35 cellular contexts compared by ENCODE assay signal in the genomic region with DNA sequence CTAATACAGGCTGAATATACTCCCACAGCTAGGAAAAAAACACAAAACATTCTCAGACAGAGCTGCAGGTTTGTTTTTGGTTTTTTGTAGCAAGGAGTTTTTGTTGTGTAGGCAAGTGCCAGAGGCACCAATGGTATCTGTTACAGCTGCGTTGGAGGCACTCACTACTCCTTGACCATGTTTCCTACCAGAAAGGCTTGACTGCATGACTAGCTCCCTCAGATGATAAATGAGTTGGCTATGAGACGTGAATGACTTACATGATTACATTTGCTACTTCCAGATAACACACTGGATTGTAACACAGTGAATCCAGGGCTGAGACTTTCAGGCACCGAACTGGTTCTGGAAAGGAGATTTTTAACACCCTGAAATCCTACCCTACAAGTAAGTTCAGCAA. TPM values are rescaled to one million over a fixed set of nuclear protein-coding genes. Genes with fewer than 3 reads are reported as not detected.
"Had no signal": no experiment of that assay in that cellular context is flagged by ENCODE, and none has a peak within 500 bp of the region (broad histone marks: within the 10 kb centered on the region; RNA-seq: fewer than 3 reads in every experiment).

No MANE protein-coding gene starts in this region.

- H3K36me3 Mint-ChIP-seq: activated naive CD4-positive, alpha-beta T cell treated with anti-CD3 and anti-CD28 coated beads, Interleukin-2, amount 50 U/mL, for 24 hours had no signal

- H3K4me3 ChIP-seq: body of pancreas, breast epithelium, cardiac muscle cell, colonic mucosa had no signal

- H3K27me3 ChIP-seq: body of pancreas, brain microvascular endothelial cell, breast epithelium, cardiac muscle cell, colonic mucosa had no signal

- H3K4me3 Mint-ChIP-seq: activated B cell treated with CpG ODN at 0.5 μM for 24 hours; activated CD4-positive, alpha-beta memory T cell treated with anti-CD3 and anti-CD28 coated beads, Interleukin-2, amount 10 ng/mL, durations not matched to agents 7 days and 5 days; activated CD4-positive, alpha-beta T cell treated with anti-CD3 and anti-CD28 coated beads, Interleukin-2, amount 10 ng/mL, durations not matched to agents 7 days and 5 days; activated CD8-positive, alpha-beta memory T cell treated with anti-CD3 and anti-CD28 coated beads, Interleukin-2, amount 10 ng/mL, durations not matched to agents 7 days and 5 days; activated CD8-positive, alpha-beta T cell treated with anti-CD3 and anti-CD28 coated beads, Interleukin-2, amount 10 ng/mL, durations not matched to agents 7 days and 5 days; activated naive CD4-positive, alpha-beta T cell treated with anti-CD3 and anti-CD28 coated beads, Interleukin-2, amount 10 ng/mL, durations not matched to agents 7 days and 5 days; activated naive CD4-positive, alpha-beta T cell treated with anti-CD3 and anti-CD28 coated beads, Interleukin-2, amount 50 U/mL, for 24 hours; activated naive CD8-positive, alpha-beta T cell; activated naive CD8-positive, alpha-beta T cell treated with anti-CD3 and anti-CD28 coated beads, Interleukin-2, amount 10 ng/mL, durations not matched to agents 7 days and 5 days; activated naive CD8-positive, alpha-beta T cell treated with anti-CD3 and anti-CD28 coated beads, Interleukin-2, amount 50 U/mL, for 24 hours; activated T-cell treated with anti-CD3 and anti-CD28 coated beads, Interleukin-2, amount 50 U/mL, for 24 hours; central memory CD8-positive, alpha-beta T cell; T-helper 17 cell had no signal

- H3K27me3 Mint-ChIP-seq: activated CD4-positive, alpha-beta memory T cell treated with anti-CD3 and anti-CD28 coated beads, Interleukin-2, amount 10 ng/mL, durations not matched to agents 7 days and 5 days; activated CD4-positive, alpha-beta T cell treated with anti-CD3 and anti-CD28 coated beads, Interleukin-2, amount 10 ng/mL, durations not matched to agents 7 days and 5 days; activated CD8-positive, alpha-beta memory T cell treated with anti-CD3 and anti-CD28 coated beads, Interleukin-2, amount 10 ng/mL, durations not matched to agents 7 days and 5 days; activated naive CD4-positive, alpha-beta T cell treated with anti-CD3 and anti-CD28 coated beads, Interleukin-2, amount 50 U/mL, for 24 hours; activated naive CD8-positive, alpha-beta T cell; activated naive CD8-positive, alpha-beta T cell treated with anti-CD3 and anti-CD28 coated beads, Interleukin-2, amount 50 U/mL, for 24 hours; activated T-cell treated with anti-CD3 and anti-CD28 coated beads, Interleukin-2, amount 50 U/mL, for 24 hours; central memory CD8-positive, alpha-beta T cell; T-helper 17 cell had no signal

- H3K36me3 ChIP-seq: brain microvascular endothelial cell, breast epithelium, cardiac muscle cell, colonic mucosa had no signal

- H3K4me1 Mint-ChIP-seq: activated B cell treated with CpG ODN at 0.5 μM for 24 hours had no signal

- FAIRE-seq: astrocyte, TTC549 had no signal

- DNase-seq: activated B cell treated with CpG ODN at 0.5 μM for 24 hours; activated CD4-positive, alpha-beta memory T cell treated with anti-CD3 and anti-CD28 coated beads, Interleukin-2, amount 10 ng/mL, durations not matched to agents 7 days and 5 days; activated CD4-positive, alpha-beta T cell treated with anti-CD3 and anti-CD28 coated beads for 48 hours; activated CD4-positive, alpha-beta T cell treated with anti-CD3 and anti-CD28 coated beads, Interleukin-2, amount 10 ng/mL, durations not matched to agents 7 days and 5 days; activated CD4-positive, alpha-beta T cell treated with anti-CD3 and anti-CD28 coated beads, Interleukin-2, amount 50 U/mL, for 48 hours; activated CD4-positive, CD25-positive, alpha-beta regulatory T cell treated with anti-CD3 and anti-CD28 coated beads, Interleukin-2, amount 50 U/mL, for 72 hours; activated CD8-positive, alpha-beta memory T cell treated with anti-CD3 and anti-CD28 coated beads for 24 hours; activated CD8-positive, alpha-beta memory T cell treated with anti-CD3 and anti-CD28 coated beads, Interleukin-2, amount 10 ng/mL, durations not matched to agents 7 days and 5 days; activated CD8-positive, alpha-beta memory T cell treated with anti-CD3 and anti-CD28 coated beads, Interleukin-2, amount 50 U/mL, for 48 hours; activated CD8-positive, alpha-beta T cell treated with anti-CD3 and anti-CD28 coated beads, Interleukin-2, amount 10 ng/mL, durations not matched to agents 7 days and 5 days; activated effector memory CD4-positive, alpha-beta T cell treated with Interleukin-2 at 50 U/mL for 16 hours; activated gamma-delta T cell; activated naive CD4-positive, alpha-beta T cell treated with anti-CD3 and anti-CD28 coated beads, Interleukin-2, amount 10 ng/mL, durations not matched to agents 7 days and 5 days; activated naive CD4-positive, alpha-beta T cell treated with Interleukin-2 at 50 U/mL for 16 hours; activated naive CD8-positive, alpha-beta T cell treated with anti-CD3 and anti-CD28 coated beads, Interleukin-2, amount 10 ng/mL, durations not matched to agents 7 days and 5 days; activated naive CD8-positive, alpha-beta T cell treated with anti-CD3 and anti-CD28 coated beads, Interleukin-2, amount 50 U/mL, for 24 hours; activated T-cell treated with anti-CD3 and anti-CD28 coated beads, Interleukin-2, amount 50 U/mL, for 24 hours; activated T-cell treated with anti-CD3 and anti-CD28 coated beads, Interleukin-2, amount 50 U/mL, for 48 hours; amniotic stem cell; aorta; body of pancreas; brain microvascular endothelial cell; caudate nucleus; cerebellar nuclear complex; colonic mucosa; T-helper 17 cell had no signal

- H3K27ac Mint-ChIP-seq: activated B cell treated with CpG ODN at 0.5 μM for 24 hours; activated CD4-positive, alpha-beta memory T cell treated with anti-CD3 and anti-CD28 coated beads, Interleukin-2, amount 10 ng/mL, durations not matched to agents 7 days and 5 days; activated CD4-positive, alpha-beta T cell treated with anti-CD3 and anti-CD28 coated beads, Interleukin-2, amount 10 ng/mL, durations not matched to agents 7 days and 5 days; activated CD8-positive, alpha-beta memory T cell treated with anti-CD3 and anti-CD28 coated beads, Interleukin-2, amount 10 ng/mL, durations not matched to agents 7 days and 5 days; activated CD8-positive, alpha-beta T cell treated with anti-CD3 and anti-CD28 coated beads, Interleukin-2, amount 10 ng/mL, durations not matched to agents 7 days and 5 days; activated naive CD4-positive, alpha-beta T cell treated with anti-CD3 and anti-CD28 coated beads, Interleukin-2, amount 10 ng/mL, durations not matched to agents 7 days and 5 days; activated naive CD4-positive, alpha-beta T cell treated with anti-CD3 and anti-CD28 coated beads, Interleukin-2, amount 50 U/mL, for 24 hours; activated naive CD8-positive, alpha-beta T cell; activated naive CD8-positive, alpha-beta T cell treated with anti-CD3 and anti-CD28 coated beads, Interleukin-2, amount 10 ng/mL, durations not matched to agents 7 days and 5 days; activated naive CD8-positive, alpha-beta T cell treated with anti-CD3 and anti-CD28 coated beads, Interleukin-2, amount 50 U/mL, for 24 hours; activated T-cell treated with anti-CD3 and anti-CD28 coated beads, Interleukin-2, amount 50 U/mL, for 24 hours; activated T-helper 2 cell treated with anti-CD3 and anti-CD28 coated beads, Interferon-gamma antibody, Interleukin-2, Interleukin-4, amounts not matched to agents 10 μg/mL and 5 μg/mL and 100 μg/mL, durations not matched to agents 14 hours and 24 hours and 36 hours; T-helper 17 cell had no signal

- H3K9me3 Mint-ChIP-seq: activated B cell treated with CpG ODN at 0.5 μM for 24 hours; activated naive CD4-positive, alpha-beta T cell treated with anti-CD3 and anti-CD28 coated beads, Interleukin-2, amount 50 U/mL, for 24 hours; activated naive CD8-positive, alpha-beta T cell treated with anti-CD3 and anti-CD28 coated beads, Interleukin-2, amount 50 U/mL, for 24 hours; activated T-cell treated with anti-CD3 and anti-CD28 coated beads, Interleukin-2, amount 50 U/mL, for 24 hours; central memory CD8-positive, alpha-beta T cell had no signal

- ATAC-seq: activated CD8-positive, alpha-beta memory T cell treated with anti-CD3 and anti-CD28 coated beads, Interleukin-2, amount 10 ng/mL, durations not matched to agents 7 days and 5 days; activated CD8-positive, alpha-beta T cell treated with anti-CD3 and anti-CD28 coated beads, Interleukin-2, amount 10 ng/mL, durations not matched to agents 7 days and 5 days; activated naive CD8-positive, alpha-beta T cell treated with anti-CD3 and anti-CD28 coated beads, Interleukin-2, amount 50 U/mL, for 24 hours; body of pancreas; T-helper 17 cell had no signal

RNA-seq across cellular contexts. Expression of a gene that starts 18.8 kb away (rescaled TPM):
- total RNA-seq: activated B cell treated with CpG ODN at 0.5 μM for 24 hours, astrocyte, cardiac muscle cell, chondrocyte had no signal

RNA-seq across cellular contexts. Expression of a gene that starts 57.5 kb away (rescaled TPM):
- total RNA-seq: activated B cell treated with CpG ODN at 0.5 μM for 24 hours; activated CD4-positive, alpha-beta T cell treated with anti-CD3 and anti-CD28 coated beads, Interleukin-2, amount 10 ng/mL, durations not matched to agents 7 days and 5 days; activated CD8-positive, alpha-beta T cell treated with anti-CD3 and anti-CD28 coated beads, Interleukin-2, amount 10 ng/mL, durations not matched to agents 7 days and 5 days; chondrocyte; T-helper 17 cell had no signal

RNA-seq across cellular contexts. Expression of a gene that starts 59.6 kb away (rescaled TPM):
- total RNA-seq: activated B cell treated with CpG ODN at 0.5 μM for 24 hours, body of pancreas, cardiac muscle cell, chondrocyte had no signal
